1 cellular context compared by ENCODE assay signal in the genomic region with DNA sequence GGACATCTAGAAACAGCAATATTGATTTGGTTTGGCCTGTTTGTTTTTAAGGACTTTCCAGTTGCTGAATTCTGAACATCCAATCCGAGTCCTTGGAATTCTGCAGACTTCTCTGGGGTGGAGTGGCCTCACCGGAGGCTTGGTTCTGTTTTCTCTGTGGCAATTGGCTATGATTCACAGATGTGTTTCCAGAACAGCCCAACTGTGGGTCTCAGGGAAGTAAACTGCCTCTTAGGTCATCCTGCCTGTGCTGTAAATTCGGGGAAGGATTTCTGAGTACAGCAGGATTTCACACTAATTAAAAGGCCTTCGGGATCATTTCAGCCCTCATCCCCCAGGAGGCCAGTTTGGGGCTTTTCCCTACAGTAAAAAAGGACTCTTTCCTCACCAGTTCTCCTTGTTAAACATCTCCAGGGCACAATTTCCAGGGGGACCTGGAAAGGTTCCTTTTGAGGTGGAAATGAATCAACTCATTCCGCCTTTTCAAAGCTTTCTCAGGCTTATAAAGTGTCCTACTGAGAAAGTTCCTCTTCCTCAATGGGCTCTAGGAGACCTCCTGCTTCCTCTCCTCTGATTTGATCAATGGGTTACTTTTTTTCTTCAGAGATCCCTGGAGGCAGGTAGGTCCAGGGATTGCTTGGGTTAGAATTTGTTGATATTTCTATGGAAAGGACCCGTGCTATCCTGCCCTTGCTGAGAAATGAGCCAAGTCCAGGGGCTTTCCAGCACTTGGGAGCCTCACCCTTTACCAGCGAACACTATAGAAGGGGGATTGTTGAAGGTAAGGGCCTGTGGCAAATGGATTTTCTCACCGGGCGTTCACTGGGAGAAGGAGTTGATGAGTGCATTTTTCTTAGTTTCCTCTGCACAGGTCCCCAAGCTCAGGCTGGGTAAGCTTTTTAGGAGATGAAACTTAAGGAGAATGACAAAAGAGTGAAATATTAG.
TF ChIP-seq lines count a peak whose summit lies in the region.

No MANE protein-coding gene starts in this region.

TF ChIP-seq in GM23338, 12 proteins besides CTCF, POLR2A, EP300 and RAD21 (continued from another document):
- TF ChIP-seq, protein P1, sequence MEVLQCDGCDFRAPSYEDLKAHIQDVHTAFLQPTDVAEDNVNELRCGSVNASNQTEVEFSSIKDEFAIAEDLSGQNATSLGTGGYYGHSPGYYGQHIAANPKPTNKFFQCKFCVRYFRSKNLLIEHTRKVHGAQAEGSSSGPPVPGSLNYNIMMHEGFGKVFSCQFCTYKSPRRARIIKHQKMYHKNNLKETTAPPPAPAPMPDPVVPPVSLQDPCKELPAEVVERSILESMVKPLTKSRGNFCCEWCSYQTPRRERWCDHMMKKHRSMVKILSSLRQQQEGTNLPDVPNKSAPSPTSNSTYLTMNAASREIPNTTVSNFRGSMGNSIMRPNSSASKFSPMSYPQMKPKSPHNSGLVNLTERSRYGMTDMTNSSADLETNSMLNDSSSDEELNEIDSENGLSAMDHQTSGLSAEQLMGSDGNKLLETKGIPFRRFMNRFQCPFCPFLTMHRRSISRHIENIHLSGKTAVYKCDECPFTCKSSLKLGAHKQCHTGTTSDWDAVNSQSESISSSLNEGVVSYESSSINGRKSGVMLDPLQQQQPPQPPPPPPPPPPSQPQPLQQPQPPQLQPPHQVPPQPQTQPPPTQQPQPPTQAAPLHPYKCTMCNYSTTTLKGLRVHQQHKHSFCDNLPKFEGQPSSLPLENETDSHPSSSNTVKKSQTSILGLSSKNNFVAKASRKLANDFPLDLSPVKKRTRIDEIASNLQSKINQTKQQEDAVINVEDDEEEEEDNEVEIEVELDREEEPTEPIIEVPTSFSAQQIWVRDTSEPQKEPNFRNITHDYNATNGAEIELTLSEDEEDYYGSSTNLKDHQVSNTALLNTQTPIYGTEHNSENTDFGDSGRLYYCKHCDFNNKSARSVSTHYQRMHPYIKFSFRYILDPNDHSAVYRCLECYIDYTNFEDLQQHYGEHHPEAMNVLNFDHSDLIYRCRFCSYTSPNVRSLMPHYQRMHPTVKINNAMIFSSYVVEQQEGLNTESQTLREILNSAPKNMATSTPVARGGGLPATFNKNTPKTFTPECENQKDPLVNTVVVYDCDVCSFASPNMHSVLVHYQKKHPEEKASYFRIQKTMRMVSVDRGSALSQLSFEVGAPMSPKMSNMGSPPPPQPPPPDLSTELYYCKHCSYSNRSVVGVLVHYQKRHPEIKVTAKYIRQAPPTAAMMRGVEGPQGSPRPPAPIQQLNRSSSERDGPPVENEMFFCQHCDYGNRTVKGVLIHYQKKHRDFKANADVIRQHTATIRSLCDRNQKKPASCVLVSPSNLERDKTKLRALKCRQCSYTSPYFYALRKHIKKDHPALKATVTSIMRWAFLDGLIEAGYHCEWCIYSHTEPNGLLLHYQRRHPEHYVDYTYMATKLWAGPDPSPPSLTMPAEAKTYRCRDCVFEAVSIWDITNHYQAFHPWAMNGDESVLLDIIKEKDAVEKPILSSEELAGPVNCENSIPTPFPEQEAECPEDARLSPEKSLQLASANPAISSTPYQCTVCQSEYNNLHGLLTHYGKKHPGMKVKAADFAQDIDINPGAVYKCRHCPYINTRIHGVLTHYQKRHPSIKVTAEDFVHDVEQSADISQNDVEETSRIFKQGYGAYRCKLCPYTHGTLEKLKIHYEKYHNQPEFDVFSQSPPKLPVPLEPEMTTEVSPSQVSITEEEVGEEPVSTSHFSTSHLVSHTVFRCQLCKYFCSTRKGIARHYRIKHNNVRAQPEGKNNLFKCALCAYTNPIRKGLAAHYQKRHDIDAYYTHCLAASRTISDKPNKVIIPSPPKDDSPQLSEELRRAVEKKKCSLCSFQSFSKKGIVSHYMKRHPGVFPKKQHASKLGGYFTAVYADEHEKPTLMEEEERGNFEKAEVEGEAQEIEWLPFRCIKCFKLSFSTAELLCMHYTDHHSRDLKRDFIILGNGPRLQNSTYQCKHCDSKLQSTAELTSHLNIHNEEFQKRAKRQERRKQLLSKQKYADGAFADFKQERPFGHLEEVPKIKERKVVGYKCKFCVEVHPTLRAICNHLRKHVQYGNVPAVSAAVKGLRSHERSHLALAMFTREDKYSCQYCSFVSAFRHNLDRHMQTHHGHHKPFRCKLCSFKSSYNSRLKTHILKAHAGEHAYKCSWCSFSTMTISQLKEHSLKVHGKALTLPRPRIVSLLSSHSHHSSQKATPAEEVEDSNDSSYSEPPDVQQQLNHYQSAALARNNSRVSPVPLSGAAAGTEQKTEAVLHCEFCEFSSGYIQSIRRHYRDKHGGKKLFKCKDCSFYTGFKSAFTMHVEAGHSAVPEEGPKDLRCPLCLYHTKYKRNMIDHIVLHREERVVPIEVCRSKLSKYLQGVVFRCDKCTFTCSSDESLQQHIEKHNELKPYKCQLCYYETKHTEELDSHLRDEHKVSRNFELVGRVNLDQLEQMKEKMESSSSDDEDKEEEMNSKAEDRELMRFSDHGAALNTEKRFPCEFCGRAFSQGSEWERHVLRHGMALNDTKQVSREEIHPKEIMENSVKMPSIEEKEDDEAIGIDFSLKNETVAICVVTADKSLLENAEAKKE (CRISPR knock-in tag; IDR thresholded peaks at IDR 0.05): peak; percentile 99
- TF ChIP-seq NANOG (IDR thresholded peaks at IDR 0.05; ENCODE audit: borderline replicate concordance): peak; percentile 13; the same call in 1 of the 2 replicates
- no peak for TF ChIP-seq EZH2 (IDR thresholded peaks at IDR 0.05; ENCODE audit: low read depth, unreplicated experiment)
